30 cellular contexts compared by ENCODE assay signal in the genomic region with DNA sequence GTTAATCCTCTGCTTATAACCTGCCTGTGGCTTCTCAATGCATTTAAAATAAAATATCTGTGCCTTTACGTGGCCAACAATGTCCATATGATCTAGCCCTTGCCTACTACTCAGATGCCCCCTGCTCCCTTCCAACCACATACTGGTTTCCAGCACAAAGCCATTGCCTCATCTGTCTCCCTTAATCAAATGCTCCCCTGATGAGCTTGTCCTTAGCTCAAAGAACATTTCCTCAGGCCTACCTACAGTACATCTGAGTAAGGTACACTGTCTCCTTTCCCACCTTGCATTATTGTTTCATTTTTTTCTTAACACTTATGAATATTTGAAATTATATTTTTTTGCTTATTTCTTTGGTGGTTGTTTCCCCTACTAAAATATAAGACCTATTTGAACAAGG.
"Had no signal": no experiment of that assay in that cellular context is flagged by ENCODE, and none has a peak within 500 bp of the region (broad histone marks: within the 10 kb centered on the region; RNA-seq: fewer than 3 reads in every experiment).

No MANE protein-coding gene starts in this region.

- H3K9me3 Mint-ChIP-seq: activated CD4-positive, alpha-beta T cell treated with anti-CD3 and anti-CD28 coated beads, Interleukin-2, amount 10 ng/mL, durations not matched to agents 7 days and 5 days; activated naive CD4-positive, alpha-beta T cell treated with anti-CD3 and anti-CD28 coated beads, Interleukin-2, amount 50 U/mL, for 24 hours; activated naive CD8-positive, alpha-beta T cell treated with anti-CD3 and anti-CD28 coated beads, Interleukin-2, amount 10 ng/mL, durations not matched to agents 7 days and 5 days; activated T-cell treated with anti-CD3 and anti-CD28 coated beads, Interleukin-2, amount 50 U/mL, for 24 hours; activated T-helper 2 cell treated with anti-CD3 and anti-CD28 coated beads, Interferon-gamma antibody, Interleukin-2, Interleukin-4, amounts not matched to agents 10 μg/mL and 5 μg/mL and 100 μg/mL, durations not matched to agents 14 hours and 24 hours and 36 hours; central memory CD8-positive, alpha-beta T cell; T-helper 1 cell treated with Interleukin-12 subunit alpha and Interleukin-12 subunit beta and Interleukin-4 antibody, amounts not matched to agents 30 μg/mL and 1 μg/mL, for 36 hours; T-helper 2 cell treated with Interferon-gamma antibody and Interleukin-4, amounts not matched to agents 5 μg/mL and 100 μg/mL, for 36 hours had no signal

- H3K27ac Mint-ChIP-seq: activated CD4-positive, alpha-beta T cell treated with anti-CD3 and anti-CD28 coated beads for 36 hours; activated CD4-positive, alpha-beta T cell treated with anti-CD3 and anti-CD28 coated beads, Interleukin-2, amount 10 ng/mL, durations not matched to agents 7 days and 5 days; activated CD8-positive, alpha-beta T cell treated with anti-CD3 and anti-CD28 coated beads, Interleukin-2, amount 10 ng/mL, durations not matched to agents 7 days and 5 days; activated naive CD4-positive, alpha-beta T cell treated with anti-CD3 and anti-CD28 coated beads, Interleukin-2, amount 50 U/mL, for 24 hours; activated naive CD8-positive, alpha-beta T cell treated with anti-CD3 and anti-CD28 coated beads, Interleukin-2, amount 10 ng/mL, durations not matched to agents 7 days and 5 days; activated T-cell treated with anti-CD3 and anti-CD28 coated beads, Interleukin-2, amount 50 U/mL, for 24 hours; activated T-helper 2 cell treated with anti-CD3 and anti-CD28 coated beads, Interferon-gamma antibody, Interleukin-2, Interleukin-4, amounts not matched to agents 10 μg/mL and 5 μg/mL and 100 μg/mL, durations not matched to agents 14 hours and 24 hours and 36 hours; T-helper 1 cell treated with Interleukin-12 subunit alpha and Interleukin-12 subunit beta and Interleukin-4 antibody, amounts not matched to agents 30 μg/mL and 1 μg/mL, for 36 hours; T-helper 2 cell treated with Interferon-gamma antibody and Interleukin-4, amounts not matched to agents 5 μg/mL and 100 μg/mL, for 36 hours had no signal

- H3K4me1 Mint-ChIP-seq: activated naive CD8-positive, alpha-beta T cell treated with anti-CD3 and anti-CD28 coated beads, Interleukin-2, amount 10 ng/mL, durations not matched to agents 7 days and 5 days; central memory CD8-positive, alpha-beta T cell had no signal

- H3K27me3 Mint-ChIP-seq: activated CD4-positive, alpha-beta T cell treated with anti-CD3 and anti-CD28 coated beads for 36 hours; activated naive CD4-positive, alpha-beta T cell treated with anti-CD3 and anti-CD28 coated beads, Interleukin-2, amount 50 U/mL, for 24 hours had no signal

- H3K27me3 ChIP-seq: ascending aorta, cardiac muscle cell had no signal

- H3K9me3 ChIP-seq: ascending aorta had no signal

- H3K4me3 Mint-ChIP-seq: activated CD4-positive, alpha-beta T cell treated with anti-CD3 and anti-CD28 coated beads for 36 hours; activated CD4-positive, alpha-beta T cell treated with anti-CD3 and anti-CD28 coated beads, Interleukin-2, amount 10 ng/mL, durations not matched to agents 7 days and 5 days; activated CD8-positive, alpha-beta T cell treated with anti-CD3 and anti-CD28 coated beads, Interleukin-2, amount 10 ng/mL, durations not matched to agents 7 days and 5 days; activated naive CD4-positive, alpha-beta T cell treated with anti-CD3 and anti-CD28 coated beads, Interleukin-2, amount 50 U/mL, for 24 hours; activated naive CD8-positive, alpha-beta T cell treated with anti-CD3 and anti-CD28 coated beads, Interleukin-2, amount 10 ng/mL, durations not matched to agents 7 days and 5 days; activated T-cell treated with anti-CD3 and anti-CD28 coated beads, Interleukin-2, amount 50 U/mL, for 24 hours; central memory CD8-positive, alpha-beta T cell; T-helper 1 cell treated with Interleukin-12 subunit alpha and Interleukin-12 subunit beta and Interleukin-4 antibody, amounts not matched to agents 30 μg/mL and 1 μg/mL, for 36 hours; T-helper 2 cell treated with Interferon-gamma antibody and Interleukin-4, amounts not matched to agents 5 μg/mL and 100 μg/mL, for 36 hours had no signal

- H3K36me3 ChIP-seq: ascending aorta, cardiac muscle cell had no signal

- ATAC-seq: activated CD4-positive, alpha-beta T cell treated with anti-CD3 and anti-CD28 coated beads for 36 hours; activated CD4-positive, CD25-positive, alpha-beta regulatory T cell treated with anti-CD3 and anti-CD28 coated beads, Interleukin-2, amount 50 U/mL, for 24 hours; activated CD8-positive, alpha-beta T cell treated with anti-CD3 and anti-CD28 coated beads, Interleukin-2, amount 10 ng/mL, durations not matched to agents 7 days and 5 days; PC-3 had no signal

- H3K36me3 Mint-ChIP-seq: activated naive CD4-positive, alpha-beta T cell treated with anti-CD3 and anti-CD28 coated beads, Interleukin-2, amount 50 U/mL, for 24 hours; activated naive CD8-positive, alpha-beta T cell treated with anti-CD3 and anti-CD28 coated beads, Interleukin-2, amount 10 ng/mL, durations not matched to agents 7 days and 5 days had no signal

- FAIRE-seq: RCC 7860, TTC549 had no signal

- H3K27ac ChIP-seq: ascending aorta, cardiac muscle cell had no signal

- H3K4me3 ChIP-seq: ascending aorta, cardiac muscle cell had no signal

- DNase-seq: activated CD4-positive, alpha-beta T cell treated with anti-CD3 and anti-CD28 coated beads for 36 hours; activated CD4-positive, alpha-beta T cell treated with anti-CD3 and anti-CD28 coated beads, Interleukin-2, amount 10 ng/mL, durations not matched to agents 7 days and 5 days; activated CD4-positive, alpha-beta T cell treated with anti-CD3 and anti-CD28 coated beads, Interleukin-2, amount 50 U/mL, for 48 hours; activated CD8-positive, alpha-beta T cell treated with anti-CD3 and anti-CD28 coated beads, Interleukin-2, amount 10 ng/mL, durations not matched to agents 7 days and 5 days; activated gamma-delta T cell; activated naive CD4-positive, alpha-beta T cell treated with Interleukin-2 at 50 U/mL for 16 hours; activated naive CD8-positive, alpha-beta T cell treated with anti-CD3 and anti-CD28 coated beads, Interleukin-2, amount 10 ng/mL, durations not matched to agents 7 days and 5 days; activated T-cell treated with anti-CD3 and anti-CD28 coated beads, Interleukin-2, amount 50 U/mL, for 24 hours; amygdala; MM.1S; MV-4-11; NCI-H1092; NCI-H1436 treated with DMSO at 0.1 percent for 48 hours; NCI-H1694 treated with DMSO at 0.1 percent for 48 hours; NCI-H2029; NCI-H345; NCI-H524 treated with DMSO at 0.1 percent for 48 hours; NK-92 treated with Interleukin-12 subunit alpha and Interleukin-12 subunit beta, amount 100 ng/mL, for 24 hours; PC-3; Right ventricle myocardium superior had no signal
